Comparison of ENCODE assay signal across 2 cellular contexts in genomic region chr9:14236586-14236985, GRCh38.
A peak's percentile ranks its signal among the peaks of the same experiment; 100 is the strongest.
TF ChIP-seq lines count a peak whose summit lies in the region.

No MANE protein-coding gene starts in this region.

TF ChIP-seq in liver, 16 proteins besides CTCF, POLR2A, EP300 and RAD21:
- TF ChIP-seq HNF4A (conservative IDR thresholded peaks at IDR 0.05) (peak; percentile 4 to 22), GABPA (IDR thresholded peaks at IDR 0.05 in 1 of 2, conservative IDR thresholded peaks at IDR 0.05 in 1 of 2) (no peak), ZBTB33 (IDR thresholded peaks at IDR 0.05) (no peak), JUND (IDR thresholded peaks at IDR 0.05) (peak in 1 of 2 donors; percentile 7), RXRA (IDR thresholded peaks at IDR 0.05) (no peak), HNF4G (IDR thresholded peaks at IDR 0.05) (no peak), NR2F2 (IDR thresholded peaks at IDR 0.05) (peak; percentile 8)

TF ChIP-seq in HepG2, 621 proteins besides CTCF, POLR2A, EP300 and RAD21:
- TF ChIP-seq SKI (IDR thresholded peaks at IDR 0.05; ENCODE audit: partially characterized antibody), result no peak
- no peak for TF ChIP-seq KLF12 (CRISPR knock-in tag; IDR thresholded peaks at IDR 0.05; ENCODE audit: borderline replicate concordance)
- no peak for TF ChIP-seq ASH2L (IDR thresholded peaks at IDR 0.05; ENCODE audit: insufficient read length, low read depth, low read length)
- no peak for TF ChIP-seq ZNF816 (CRISPR knock-in tag; IDR thresholded peaks at IDR 0.05; ENCODE audit: borderline replicate concordance)
- TF ChIP-seq KIAA2018 (CRISPR knock-in tag; IDR thresholded peaks at IDR 0.05; ENCODE audit: borderline replicate concordance), result no peak
- no peak for TF ChIP-seq ZNF589 (CRISPR knock-in tag; conservative IDR thresholded peaks at IDR 0.05)
- no peak for TF ChIP-seq ZNF160 (CRISPR knock-in tag; IDR thresholded peaks at IDR 0.05)
- TF ChIP-seq MEIS1 (CRISPR knock-in tag; IDR thresholded peaks at IDR 0.05; ENCODE audit: borderline replicate concordance), result no peak
- TF ChIP-seq IRF2 (CRISPR knock-in tag; IDR thresholded peaks at IDR 0.05), result no peak
- TF ChIP-seq EHMT2 (IDR thresholded peaks at IDR 0.05; ENCODE audit: borderline replicate concordance, low read depth, low read length), result no peak
- no peak for TF ChIP-seq HNRNPLL (IDR thresholded peaks at IDR 0.05; ENCODE audit: low read depth, low read length, poor library complexity, severe bottlenecking)
- no peak for TF ChIP-seq PAF1 (CRISPR knock-in tag; IDR thresholded peaks at IDR 0.05)
- no peak for TF ChIP-seq ATF2 (CRISPR knock-in tag; IDR thresholded peaks at IDR 0.05)
- no peak for TF ChIP-seq STAG1 (CRISPR knock-in tag; IDR thresholded peaks at IDR 0.05)
- no peak for TF ChIP-seq DBP (CRISPR knock-in tag; IDR thresholded peaks at IDR 0.05; ENCODE audit: not compliant biosample characterization)
- no peak for TF ChIP-seq MLLT10 (CRISPR knock-in tag; IDR thresholded peaks at IDR 0.05)
- no peak for TF ChIP-seq ZNF33B (CRISPR knock-in tag; IDR thresholded peaks at IDR 0.05)
